Comparison of ENCODE assay signal across 8 cellular contexts in the genomic region with DNA sequence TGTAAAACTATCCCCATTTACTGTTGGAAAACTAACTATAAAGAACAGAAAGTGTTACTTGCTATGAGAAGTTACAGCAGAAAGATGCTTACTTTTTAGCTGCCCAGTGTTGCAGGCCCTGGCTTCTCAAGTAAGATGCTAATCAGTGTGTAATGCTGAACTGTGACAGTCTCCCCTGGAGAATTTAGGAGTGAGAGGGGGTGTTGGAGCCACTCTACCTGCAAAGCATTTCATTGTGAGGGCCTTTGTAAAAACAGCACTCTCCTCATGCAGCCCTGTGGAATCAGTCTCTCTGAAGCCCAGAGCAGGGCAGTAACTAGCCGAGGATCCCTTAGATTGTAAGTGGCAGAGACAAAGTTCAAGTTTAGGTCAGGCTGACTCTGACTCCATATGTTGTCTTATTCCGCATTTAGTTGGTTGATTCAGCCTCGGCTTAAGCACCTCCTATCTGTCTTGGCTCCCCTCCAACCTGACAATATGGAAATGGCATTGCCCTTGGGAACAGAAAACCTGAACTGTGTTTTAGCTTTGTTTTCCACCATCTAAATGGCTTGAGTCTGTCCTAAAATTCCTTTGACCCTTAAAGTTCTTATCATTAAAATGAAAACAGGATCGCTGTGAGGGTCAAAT.
DNase-seq lines count a peak whose midpoint lies in the region; ATAC-seq and TF ChIP-seq lines count a peak whose summit lies in the region.

No MANE protein-coding gene starts in this region.

- H3K4me3 Mint-ChIP-seq in brain (peak overlapping the region in 1 of 5 experiments; percentile 44), glutamatergic neuron (ENCODE audit: unreplicated experiment) (no peak overlapping the region)

- TF ChIP-seq CTCF in brain (conservative IDR thresholded peaks at IDR 0.05) = no peak
- TF ChIP-seq CTCF in glutamatergic neuron (IDR thresholded peaks at IDR 0.05; ENCODE audit: partially characterized antibody, unreplicated experiment) = no peak

- peak; percentile 37 for DNase-seq in GM03348 (ENCODE audit: low spot score)
- peak; percentile 55 for DNase-seq in NCI-H226
- DNase-seq in lung microvascular endothelial cell (ENCODE audit: low read depth in 2 of 2) = peak; percentile 52 to 79
- no peak for DNase-seq in erythroblast (lab: John Stamatoyannopoulos, UW)
- no peak for DNase-seq in glutamatergic neuron
- DNase-seq in HUDEP-2 (lab: John Stamatoyannopoulos, UW; ENCODE audit: unreplicated experiment in 76 of 76) = no peak

- H3K27me3 Mint-ChIP-seq in brain = no peaks in the 10 kb centered on the region
- H3K27me3 Mint-ChIP-seq in glutamatergic neuron (ENCODE audit: unreplicated experiment) = peaks cover 5% of the 10 kb centered on the region

- H3K27ac Mint-ChIP-seq in brain (peak overlapping the region in 3 of 5 experiments; percentile 39 to 70 (median 49)), glutamatergic neuron (ENCODE audit: unreplicated experiment) (no peak overlapping the region)

- no peak for TF ChIP-seq POLR2A in erythroblast (IDR thresholded peaks at IDR 0.05; ENCODE audit: low read length)

- no peaks in the 10 kb centered on the region for H3K36me3 Mint-ChIP-seq in brain
- no peaks in the 10 kb centered on the region for H3K36me3 Mint-ChIP-seq in glutamatergic neuron (ENCODE audit: unreplicated experiment)

- H3K9me3 Mint-ChIP-seq in brain (peaks cover 0 to 12% (median 6%) of the 10 kb centered on the region in 5 experiments), glutamatergic neuron (ENCODE audit: unreplicated experiment) (peaks cover 3% of the 10 kb centered on the region)

- no peak for ATAC-seq in GM21717 (IDR thresholded peaks at IDR 0.05; ENCODE audit: unreplicated experiment)

- H3K4me1 Mint-ChIP-seq in brain = peaks cover 25% of the 10 kb centered on the region
- H3K4me1 Mint-ChIP-seq in glutamatergic neuron (ENCODE audit: low read depth, unreplicated experiment) = peaks cover 9% of the 10 kb centered on the region

Comparison
In these comparisons a context has a peak if more than half of its experiments do, and no peak if none do; other contexts are left out.
1. DNase-seq: peak in GM03348 (single experiment), NCI-H226 (single experiment) and lung microvascular endothelial cell (2 of 2); none in erythroblast (0 of 2), glutamatergic neuron (single experiment) and HUDEP-2 (0 of 76).